Comparison of ENCODE assay signal across 29 cellular contexts in the genomic region with DNA sequence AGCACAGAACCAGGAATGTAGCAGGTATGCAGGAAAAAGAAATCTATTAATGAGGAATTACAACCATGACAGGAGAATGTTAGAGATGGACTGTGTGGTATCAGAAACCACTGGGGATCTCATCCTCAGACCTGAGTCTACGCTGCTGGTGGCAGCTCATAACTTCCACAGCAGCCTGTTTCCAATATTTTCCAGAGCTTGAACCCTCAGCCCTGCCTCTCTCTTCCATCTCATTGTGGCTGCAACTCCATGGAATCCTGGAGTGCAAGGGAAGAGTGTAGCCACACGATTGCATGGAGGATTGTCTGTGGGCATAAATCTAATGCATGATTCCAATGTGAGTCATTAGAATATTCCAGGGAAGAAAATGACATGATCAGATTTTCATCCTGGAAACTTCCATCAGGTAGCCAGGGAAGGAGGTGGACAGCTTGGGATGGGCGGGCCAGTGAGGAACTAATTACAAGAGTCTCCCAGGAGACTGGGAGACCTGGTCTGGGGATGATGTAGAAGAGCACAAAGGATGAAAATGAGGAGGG. TPM values are rescaled to one million over a fixed set of nuclear protein-coding genes. Genes with fewer than 3 reads are reported as not detected.
"Had no signal": no experiment of that assay in that cellular context is flagged by ENCODE, and none has a peak within 500 bp of the region (broad histone marks: within the 10 kb centered on the region; RNA-seq: fewer than 3 reads in every experiment).

No MANE protein-coding gene starts in this region.

- H3K4me1 Mint-ChIP-seq: activated naive CD4-positive, alpha-beta T cell treated with anti-CD3 and anti-CD28 coated beads, Interleukin-2, amount 50 U/mL, for 24 hours; natural killer cell; stimulated activated memory B cell treated with anti-CD40 and anti-IgM and Interleukin-4, amounts not matched to agents 10 μg/mL and 1 μg/mL and 100 μg/mL, for 72 hours had no signal

- H3K27ac ChIP-seq: brain microvascular endothelial cell, foreskin keratinocyte, neutrophil, pancreas, right lobe of liver, stomach, suprapubic skin, tibial nerve, WERI-Rb-1 had no signal

- DNase-seq: activated CD4-positive, alpha-beta T cell treated with anti-CD3 and anti-CD28 coated beads, Interleukin-2, amount 10 ng/mL, durations not matched to agents 7 days and 5 days; activated CD4-positive, CD25-positive, alpha-beta regulatory T cell treated with anti-CD3 and anti-CD28 coated beads, Interleukin-2, amount 50 U/mL, for 72 hours; activated CD8-positive, alpha-beta memory T cell treated with anti-CD3 and anti-CD28 coated beads, Interleukin-2, amount 10 ng/mL, durations not matched to agents 7 days and 5 days; activated CD8-positive, alpha-beta T cell treated with anti-CD3 and anti-CD28 coated beads for 36 hours; activated T-cell treated with anti-CD3 and anti-CD28 coated beads for 4 hours; brain microvascular endothelial cell; caudate nucleus; effector CD4-positive, alpha-beta T cell; foreskin keratinocyte; head of caudate nucleus; hypothalamus; midbrain; natural killer cell; pancreas; right lobe of liver; small intestine; stimulated activated CD4-positive, alpha-beta T cell treated with anti-CD3 and anti-CD28 coated beads, Interleukin-2, amount 100 ng/mL, for 24 hours; stomach; WERI-Rb-1 had no signal

- H3K4me3 Mint-ChIP-seq: activated CD4-positive, alpha-beta T cell treated with anti-CD3 and anti-CD28 coated beads, Interleukin-2, amount 10 ng/mL, durations not matched to agents 7 days and 5 days; activated CD8-positive, alpha-beta memory T cell treated with anti-CD3 and anti-CD28 coated beads, Interleukin-2, amount 10 ng/mL, durations not matched to agents 7 days and 5 days; activated CD8-positive, alpha-beta T cell treated with anti-CD3 and anti-CD28 coated beads for 36 hours; activated naive CD4-positive, alpha-beta T cell treated with anti-CD3 and anti-CD28 coated beads, Interleukin-2, amount 50 U/mL, for 24 hours; dendritic cell treated with granulocyte-macrophage colony-stimulating factor and Interleukin-4, amounts not matched to agents 40 ng/mL and 50 ng/mL, for 4 days; natural killer cell; stimulated activated memory B cell treated with anti-CD40 and anti-IgM and Interleukin-4, amounts not matched to agents 10 μg/mL and 1 μg/mL and 100 μg/mL, for 72 hours had no signal

- H3K27me3 Mint-ChIP-seq: activated CD4-positive, alpha-beta T cell treated with anti-CD3 and anti-CD28 coated beads, Interleukin-2, amount 10 ng/mL, durations not matched to agents 7 days and 5 days; activated CD8-positive, alpha-beta T cell treated with anti-CD3 and anti-CD28 coated beads for 36 hours; stimulated activated memory B cell treated with anti-CD40 and anti-IgM and Interleukin-4, amounts not matched to agents 10 μg/mL and 1 μg/mL and 100 μg/mL, for 72 hours had no signal

- H3K4me1 ChIP-seq: foreskin keratinocyte, pancreas, right lobe of liver, stomach, suprapubic skin, tibial nerve had no signal

- H3K4me3 ChIP-seq: pancreas, right lobe of liver, stomach, suprapubic skin, tibial nerve had no signal

- ATAC-seq: activated CD8-positive, alpha-beta memory T cell treated with anti-CD3 and anti-CD28 coated beads, Interleukin-2, amount 10 ng/mL, durations not matched to agents 7 days and 5 days; activated CD8-positive, alpha-beta T cell treated with anti-CD3 and anti-CD28 coated beads for 36 hours; foreskin keratinocyte; natural killer cell; pancreas; right lobe of liver; stimulated activated memory B cell treated with anti-CD40 and anti-IgM and Interleukin-4, amounts not matched to agents 10 μg/mL and 1 μg/mL and 100 μg/mL, for 72 hours had no signal

- H3K36me3 ChIP-seq: brain microvascular endothelial cell, neutrophil, pancreas, right lobe of liver had no signal

- H3K36me3 Mint-ChIP-seq: natural killer cell had no signal

- H3K27me3 ChIP-seq: brain microvascular endothelial cell, pancreas, right lobe of liver, stomach, suprapubic skin, tibial nerve had no signal

- H3K9me3 Mint-ChIP-seq: dendritic cell treated with granulocyte-macrophage colony-stimulating factor and Interleukin-4, amounts not matched to agents 40 ng/mL and 50 ng/mL, for 4 days had no signal

- H3K27ac Mint-ChIP-seq: activated CD4-positive, alpha-beta T cell treated with anti-CD3 and anti-CD28 coated beads, Interleukin-2, amount 10 ng/mL, durations not matched to agents 7 days and 5 days; activated CD8-positive, alpha-beta memory T cell treated with anti-CD3 and anti-CD28 coated beads, Interleukin-2, amount 10 ng/mL, durations not matched to agents 7 days and 5 days; activated CD8-positive, alpha-beta T cell treated with anti-CD3 and anti-CD28 coated beads for 36 hours; activated naive CD4-positive, alpha-beta T cell treated with anti-CD3 and anti-CD28 coated beads, Interleukin-2, amount 50 U/mL, for 24 hours; dendritic cell treated with granulocyte-macrophage colony-stimulating factor and Interleukin-4, amounts not matched to agents 40 ng/mL and 50 ng/mL, for 4 days; natural killer cell; stimulated activated memory B cell treated with anti-CD40 and anti-IgM and Interleukin-4, amounts not matched to agents 10 μg/mL and 1 μg/mL and 100 μg/mL, for 72 hours had no signal

- H3K9me3 ChIP-seq: neutrophil, pancreas, right lobe of liver, suprapubic skin had no signal

RNA-seq across cellular contexts. Expression of a gene that starts 51.8 kb away (rescaled TPM):
- total RNA-seq: activated CD4-positive, alpha-beta T cell treated with anti-CD3 and anti-CD28 coated beads, Interleukin-2, amount 10 ng/mL, durations not matched to agents 7 days and 5 days; activated CD8-positive, alpha-beta memory T cell treated with anti-CD3 and anti-CD28 coated beads, Interleukin-2, amount 10 ng/mL, durations not matched to agents 7 days and 5 days; activated CD8-positive, alpha-beta T cell treated with anti-CD3 and anti-CD28 coated beads for 36 hours; aorta; epithelial cell of proximal tubule; foreskin keratinocyte; liver; pancreas; right lobe of liver; stomach; suprapubic skin; tibial nerve; urinary bladder had no signal
- polyA plus RNA-seq: aorta, foreskin keratinocyte, liver, pancreas, small intestine, stomach, urinary bladder had no signal
